9 cellular contexts compared by ENCODE assay signal in the genomic region with DNA sequence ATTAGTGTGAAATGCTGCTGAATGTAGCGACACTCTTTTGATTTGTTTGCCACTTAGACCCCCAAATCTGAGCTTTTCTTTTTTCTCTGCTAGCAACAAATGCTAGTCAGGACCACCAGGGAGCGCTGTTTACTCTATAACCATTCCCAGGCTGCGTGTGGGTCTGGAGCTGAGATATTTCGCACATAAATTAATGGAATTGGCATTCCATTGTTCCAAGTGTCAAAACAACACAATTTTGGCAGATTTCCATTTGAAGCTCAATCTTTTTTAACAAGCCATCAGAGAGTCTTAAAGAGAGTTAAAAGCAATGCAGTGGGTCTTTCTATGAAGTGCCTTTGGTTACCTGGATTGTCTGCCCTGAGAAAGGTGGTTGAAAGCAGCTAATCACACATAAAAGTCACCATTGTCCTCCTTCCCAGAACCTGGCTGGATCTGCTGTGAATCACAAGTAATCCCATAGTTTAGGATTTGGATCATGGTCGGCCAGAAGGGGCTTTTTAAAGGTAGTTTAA. TPM values are rescaled to one million over a fixed set of nuclear protein-coding genes. Genes with fewer than 3 reads are reported as not detected.
DNase-seq lines count a peak whose midpoint lies in the region; ATAC-seq and TF ChIP-seq lines count a peak whose summit lies in the region.
"Had no signal": no experiment of that assay in that cellular context is flagged by ENCODE, and none has a peak within 500 bp of the region (broad histone marks: within the 10 kb centered on the region; RNA-seq: fewer than 3 reads in every experiment).

No MANE protein-coding gene starts in this region.

- H3K36me3 ChIP-seq in OCI-LY1 (ENCODE audit: insufficient read depth, low read length): no peaks in the 10 kb centered on the region
- no peaks in the 10 kb centered on the region for H3K36me3 ChIP-seq in CD8-positive, alpha-beta T cell (ENCODE audit: insufficient read depth, low read length)

- H3K4me3 Mint-ChIP-seq in progenitor cell of endocrine pancreas (ENCODE audit: low read depth): no peak overlapping the region
- H3K4me3 Mint-ChIP-seq in CD8-positive, alpha-beta T cell: no peak overlapping the region

- ATAC-seq in CD8-positive, alpha-beta T cell: no peak
- ATAC-seq in GM18520 (IDR thresholded peaks at IDR 0.05; ENCODE audit: unreplicated experiment): no peak
- ATAC-seq: activated naive CD4-positive, alpha-beta T cell treated with anti-CD3 and anti-CD28 coated beads, Interleukin-2, amount 50 U/mL, for 72 hours had no signal

- no peaks in the 10 kb centered on the region for H4K20me1 ChIP-seq in OCI-LY1 (ENCODE audit: insufficient read depth, low read length)

- peaks cover 8% of the 10 kb centered on the region for H3K9me3 Mint-ChIP-seq in progenitor cell of endocrine pancreas (ENCODE audit: low read depth)
- H3K9me3 Mint-ChIP-seq in CD8-positive, alpha-beta T cell: peaks cover 4% of the 10 kb centered on the region

- no peaks in the 10 kb centered on the region for H3K9me3 ChIP-seq in OCI-LY1 (ENCODE audit: low read length)
- no peaks in the 10 kb centered on the region for H3K9me3 ChIP-seq in CD8-positive, alpha-beta T cell (ENCODE audit: low read length)

- no peaks in the 10 kb centered on the region for H3K4me1 Mint-ChIP-seq in progenitor cell of endocrine pancreas (ENCODE audit: low read depth)
- H3K4me1 Mint-ChIP-seq in CD8-positive, alpha-beta T cell (ENCODE audit: low read depth): no peaks in the 10 kb centered on the region

- H3K4me1 ChIP-seq in OCI-LY1 (ENCODE audit: insufficient read depth, low read length, severe bottlenecking): no peaks in the 10 kb centered on the region
- H3K4me1 ChIP-seq in CD8-positive, alpha-beta T cell (ENCODE audit: insufficient read depth, low read length): no peaks in the 10 kb centered on the region

- peaks cover 42% of the 10 kb centered on the region for H3K27me3 Mint-ChIP-seq in progenitor cell of endocrine pancreas
- H3K27me3 Mint-ChIP-seq in CD8-positive, alpha-beta T cell (ENCODE audit: low read depth): peaks cover 16% of the 10 kb centered on the region

- DNase-seq in AG04449 (ENCODE audit: low read depth, low spot score) (no peak), GM20000 (ENCODE audit: low spot score) (peak; percentile 48), fibroblast of the conjunctiva (ENCODE audit: low read depth) (peak; percentile 9), progenitor cell of endocrine pancreas (ENCODE audit: low spot score, unreplicated experiment) (peak; percentile 35), germinal center (ENCODE audit: low spot score) (no peak)
- no peak for DNase-seq in CD8-positive, alpha-beta T cell

- H2AFZ ChIP-seq in OCI-LY1 (ENCODE audit: low read length): no peak overlapping the region

- POLR2A ChIA-PET in AG04449 (lab: Yijun Ruan, JAX): no interaction called here
- POLR2A ChIA-PET in CD8-positive, alpha-beta T cell (lab: Charles Lee): no interaction called here

- H3K9me2 ChIP-seq in OCI-LY1 (ENCODE audit: low read depth, low read length): no peaks in the 10 kb centered on the region

- H3K27ac Mint-ChIP-seq in progenitor cell of endocrine pancreas: no peak overlapping the region
- H3K27ac Mint-ChIP-seq in CD8-positive, alpha-beta T cell: no peak overlapping the region
- H3K27ac Mint-ChIP-seq: activated naive CD4-positive, alpha-beta T cell treated with anti-CD3 and anti-CD28 coated beads, Interleukin-2, amount 50 U/mL, for 72 hours had no signal

- H3K4me2 ChIP-seq in OCI-LY1 (ENCODE audit: low read length): no peak overlapping the region

- H3K79me2 ChIP-seq in OCI-LY1 (ENCODE audit: insufficient read depth, low read length): no peaks in the 10 kb centered on the region

- H3K36me3 Mint-ChIP-seq in progenitor cell of endocrine pancreas (ENCODE audit: insufficient read depth): no peaks in the 10 kb centered on the region
- no peaks in the 10 kb centered on the region for H3K36me3 Mint-ChIP-seq in CD8-positive, alpha-beta T cell

- CTCF ChIA-PET in AG04449 (lab: Yijun Ruan, JAX): interaction anchor here (0.6 to 1.6 kb wide), 3 partner anchors 41 to 1656 kb away, joined by 3 to 6 read pairs (median 3); no protein-coding TSS in a partner anchor
- CTCF ChIA-PET in CD8-positive, alpha-beta T cell (lab: Charles Lee): interaction anchor here (1.1 to 1.7 kb wide), 3 partner anchors 9 to 128 kb away, joined by 3 to 5 read pairs (median 3); no protein-coding TSS in a partner anchor

- H3K27me3 ChIP-seq in OCI-LY1 (ENCODE audit: insufficient read depth, low read length): no peaks in the 10 kb centered on the region
- H3K27me3 ChIP-seq in CD8-positive, alpha-beta T cell (ENCODE audit: insufficient read depth, low read length): no peaks in the 10 kb centered on the region

- TF ChIP-seq CTCF in AG04449 (IDR thresholded peaks at IDR 0.05; ENCODE audit: insufficient read depth, low read length, missing control alignments): peak; percentile 26
- peak; percentile 41 for TF ChIP-seq CTCF in GM20000 (IDR thresholded peaks at IDR 0.05; ENCODE audit: extremely low read depth, missing control alignments)
- peak; percentile 86 for TF ChIP-seq CTCF in OCI-LY1 (IDR thresholded peaks at IDR 0.05; ENCODE audit: low read length)
- TF ChIP-seq CTCF in progenitor cell of endocrine pancreas (IDR thresholded peaks at IDR 0.05; ENCODE audit: unreplicated experiment): peak; percentile 94
- TF ChIP-seq CTCF in CD8-positive, alpha-beta T cell (IDR thresholded peaks at IDR 0.05): no peak

- H3K4me3 ChIP-seq in AG04449 (ENCODE audit: low read depth, low read length) (no peak overlapping the region), OCI-LY1 (ENCODE audit: low read depth, low read length, poor library complexity, severe bottlenecking) (no peak overlapping the region)
- no peak overlapping the region for H3K4me3 ChIP-seq in CD8-positive, alpha-beta T cell (ENCODE audit: low read depth, low read length)

- H3K9ac ChIP-seq in OCI-LY1 (ENCODE audit: low read length): no peak overlapping the region

- H3K27ac ChIP-seq in OCI-LY1 (ENCODE audit: low read depth, low read length, poor library complexity, severe bottlenecking): no peak overlapping the region
- H3K27ac ChIP-seq in CD8-positive, alpha-beta T cell (ENCODE audit: low read depth, low read length): no peak overlapping the region

- no peaks in the 10 kb centered on the region for H3F3A ChIP-seq in OCI-LY1 (ENCODE audit: insufficient read depth, low read length)

- intact Hi-C loops in CD8-positive, alpha-beta T cell (cut with DNase I, micrococcal nuclease): no loop called here

RNA-seq across cellular contexts. Expression of a gene that starts 7.4 kb away (rescaled TPM):
- total RNA-seq in progenitor cell of endocrine pancreas: 0.29 and 0.31 TPM in 2 replicates
- total RNA-seq in CD8-positive, alpha-beta T cell: not detected
- total RNA-seq: activated naive CD4-positive, alpha-beta T cell treated with anti-CD3 and anti-CD28 coated beads, Interleukin-2, amount 50 U/mL, for 72 hours had no signal

Comparison
In these comparisons a context has a peak if more than half of its experiments do, and no peak if none do; other contexts are left out.
1. DNase-seq: peak in GM20000 (single experiment), fibroblast of the conjunctiva (single experiment) and progenitor cell of endocrine pancreas (single experiment); none in AG04449 (single experiment), CD8-positive, alpha-beta T cell (0 of 7) and germinal center (single experiment).